ENCODE assay signal across 16 cellular contexts in genomic region chr5:89213584-89213983, GRCh38.
DNase-seq lines count a peak whose midpoint lies in the region; ATAC-seq and TF ChIP-seq lines count a peak whose summit lies in the region.
"Had no signal": no experiment of that assay in that cellular context is flagged by ENCODE, and none has a peak within 500 bp of the region (broad histone marks: within the 10 kb centered on the region; RNA-seq: fewer than 3 reads in every experiment).

No MANE protein-coding gene starts in this region.

- H3K27me3 ChIP-seq in ovary = no peaks in the 10 kb centered on the region
- no peaks in the 10 kb centered on the region for H3K27me3 ChIP-seq in CD4-positive, alpha-beta T cell (ENCODE audit: control insufficient read depth, insufficient read depth, low read length)
- H3K27me3 ChIP-seq in CD8-positive, alpha-beta memory T cell (ENCODE audit: insufficient read depth, low read length, poor library complexity, severe bottlenecking) = no peaks in the 10 kb centered on the region
- H3K27me3 ChIP-seq: SJSA1, transverse colon had no signal

- no peak for TF ChIP-seq EP300 in ovary (IDR thresholded peaks at IDR 0.05)

- H3K9me3 ChIP-seq in ovary = no peaks in the 10 kb centered on the region
- H3K9me3 ChIP-seq in CD4-positive, alpha-beta T cell (ENCODE audit: control insufficient read depth, low read length) = no peaks in the 10 kb centered on the region
- H3K9me3 ChIP-seq in CD8-positive, alpha-beta memory T cell (ENCODE audit: low read length) = no peaks in the 10 kb centered on the region
- H3K9me3 ChIP-seq: SJSA1, transverse colon had no signal

- WGBS in ovary, 3 donors = 15 to 34% (median 24%) methylated on average over 1 of the region's 1 CpG

- no peak overlapping the region for H3K27ac Mint-ChIP-seq in CD4-positive, alpha-beta T cell
- H3K27ac Mint-ChIP-seq in CD8-positive, alpha-beta memory T cell = no peak overlapping the region
- H3K27ac Mint-ChIP-seq: activated B cell treated with CpG ODN at 0.5 μM for 24 hours; natural killer cell treated with Interleukin-12 subunit alpha and Interleukin-12 subunit beta and Interleukin-15 and Interleukin-18, amount 100 ng/mL, for 72 hours had no signal

- H3K4me1 ChIP-seq in ovary (ENCODE audit: insufficient read depth) = no peaks in the 10 kb centered on the region
- no peaks in the 10 kb centered on the region for H3K4me1 ChIP-seq in CD8-positive, alpha-beta memory T cell (ENCODE audit: insufficient read depth, low read length)
- H3K4me1 ChIP-seq: transverse colon had no signal

- no peak overlapping the region for H3K4me3 Mint-ChIP-seq in CD4-positive, alpha-beta T cell
- no peak overlapping the region for H3K4me3 Mint-ChIP-seq in CD8-positive, alpha-beta memory T cell
- H3K4me3 Mint-ChIP-seq: activated B cell treated with CpG ODN at 0.5 μM for 24 hours; natural killer cell treated with Interleukin-12 subunit alpha and Interleukin-12 subunit beta and Interleukin-15 and Interleukin-18, amount 100 ng/mL, for 72 hours had no signal

- TF ChIP-seq CTCF in fibroblast of the aortic adventitia (IDR thresholded peaks at IDR 0.05; ENCODE audit: insufficient read depth, low read length) (no peak), ovary (IDR thresholded peaks at IDR 0.05) (no peak)
- no peak for TF ChIP-seq CTCF in CD4-positive, alpha-beta T cell (IDR thresholded peaks at IDR 0.05)

- no peak for TF ChIP-seq POLR2A in ovary (IDR thresholded peaks at IDR 0.05)

- H3K4me3 ChIP-seq in fibroblast of the aortic adventitia (ENCODE audit: low read depth, low read length) = no peak overlapping the region
- no peak overlapping the region for H3K4me3 ChIP-seq in ovary
- no peak overlapping the region for H3K4me3 ChIP-seq in CD8-positive, alpha-beta memory T cell (ENCODE audit: low read length)
- H3K4me3 ChIP-seq: SJSA1, transverse colon had no signal

- CTCF ChIA-PET in CD4-positive, alpha-beta T cell (lab: Charles Lee) = no interaction called here
- CTCF ChIA-PET in CD8-positive, alpha-beta memory T cell (lab: Charles Lee) = no interaction called here

- no peaks in the 10 kb centered on the region for H3K36me3 ChIP-seq in ovary
- no peaks in the 10 kb centered on the region for H3K36me3 ChIP-seq in CD8-positive, alpha-beta memory T cell (ENCODE audit: insufficient read depth, low read length)
- H3K36me3 ChIP-seq: SJSA1, transverse colon had no signal

- intact Hi-C loops in ovary (cut with DNase I) = no loop called here
- intact Hi-C loops in CD4-positive, alpha-beta T cell (cut with DNase I, micrococcal nuclease) = no loop called here

- no peaks in the 10 kb centered on the region for H3K36me3 Mint-ChIP-seq in CD4-positive, alpha-beta T cell (ENCODE audit: low read depth)
- no peaks in the 10 kb centered on the region for H3K36me3 Mint-ChIP-seq in CD8-positive, alpha-beta memory T cell
- H3K36me3 Mint-ChIP-seq: natural killer cell treated with Interleukin-12 subunit alpha and Interleukin-12 subunit beta and Interleukin-15 and Interleukin-18, amount 100 ng/mL, for 72 hours had no signal

- no peak for ATAC-seq in CD4-positive, alpha-beta T cell (ENCODE audit: poor library complexity)
- ATAC-seq: natural killer cell treated with Interleukin-12 subunit alpha and Interleukin-12 subunit beta and Interleukin-15 and Interleukin-18, amount 100 ng/mL, for 72 hours had no signal

- no peak overlapping the region for H3K27ac ChIP-seq in ovary
- H3K27ac ChIP-seq in CD4-positive, alpha-beta T cell (ENCODE audit: low read depth, low read length) = no peak overlapping the region
- no peak overlapping the region for H3K27ac ChIP-seq in CD8-positive, alpha-beta memory T cell (ENCODE audit: low read depth, low read length)
- H3K27ac ChIP-seq: SJSA1, transverse colon had no signal

- POLR2A ChIA-PET in CD4-positive, alpha-beta T cell (lab: Charles Lee) = no interaction called here
- POLR2A ChIA-PET in CD8-positive, alpha-beta memory T cell (lab: Charles Lee) = no interaction called here

- H3K27me3 Mint-ChIP-seq in CD4-positive, alpha-beta T cell = no peaks in the 10 kb centered on the region
- H3K27me3 Mint-ChIP-seq in CD8-positive, alpha-beta memory T cell = no peaks in the 10 kb centered on the region
- H3K27me3 Mint-ChIP-seq: activated B cell treated with CpG ODN at 0.5 μM for 24 hours; natural killer cell treated with Interleukin-12 subunit alpha and Interleukin-12 subunit beta and Interleukin-15 and Interleukin-18, amount 100 ng/mL, for 72 hours had no signal

- no peaks in the 10 kb centered on the region for H3K4me1 Mint-ChIP-seq in CD4-positive, alpha-beta T cell (ENCODE audit: low read depth)
- H3K4me1 Mint-ChIP-seq in CD8-positive, alpha-beta memory T cell = no peaks in the 10 kb centered on the region
- H3K4me1 Mint-ChIP-seq: activated B cell treated with CpG ODN at 0.5 μM for 24 hours had no signal

- no peaks in the 10 kb centered on the region for H3K9me3 Mint-ChIP-seq in CD4-positive, alpha-beta T cell
- H3K9me3 Mint-ChIP-seq in CD8-positive, alpha-beta memory T cell = peaks cover 0 to 6% (median 3%) of the 10 kb centered on the region in 5 donors
- H3K9me3 Mint-ChIP-seq: natural killer cell treated with Interleukin-12 subunit alpha and Interleukin-12 subunit beta and Interleukin-15 and Interleukin-18, amount 100 ng/mL, for 72 hours had no signal

- DNase-seq in GM04503 (ENCODE audit: low read depth) = peak; percentile 32
- peak; percentile 44 for DNase-seq in NCI-H446 treated with DMSO at 0.1 percent for 48 hours (lab: John Stamatoyannopoulos, UW)
- peak; percentile 90 for DNase-seq in fibroblast of the aortic adventitia (ENCODE audit: low read depth)
- DNase-seq in ovary = peak; percentile 27 to 66 (median 32)
- no peak for DNase-seq in CD4-positive, alpha-beta T cell
- no peak for DNase-seq in CD8-positive, alpha-beta memory T cell
- no peak for DNase-seq in NOMO-1 treated with DMSO at 0.1 percent for 48 hours (lab: John Stamatoyannopoulos, UW; ENCODE audit: unreplicated experiment)
- no peak for DNase-seq in KG1 (lab: John Stamatoyannopoulos, UW)
- DNase-seq: activated B cell treated with CpG ODN at 0.5 μM for 24 hours; activated T-cell treated with anti-CD3 and anti-CD28 coated beads, Interleukin-2, amount 50 U/mL, for 1 hour; DMS53; Kasumi-1; NCI-H510A; transverse colon had no signal

Comparison
In these comparisons a context has a peak if more than half of its experiments do, and no peak if none do; other contexts are left out.
1. DNase-seq: peak in GM04503 (single experiment), NCI-H446 treated with DMSO at 0.1 percent for 48 hours (single experiment), fibroblast of the aortic adventitia (single experiment) and ovary (5 of 5); none in CD4-positive, alpha-beta T cell (0 of 10), CD8-positive, alpha-beta memory T cell (0 of 5), NOMO-1 treated with DMSO at 0.1 percent for 48 hours (single experiment) and KG1 (single experiment).